ENCODE assay signal across 11 cellular contexts in genomic region chr18:59950215-59950944, GRCh38. TPM values are rescaled to one million over a fixed set of nuclear protein-coding genes. Genes with fewer than 3 reads are reported as not detected.
DNase-seq lines count a peak whose midpoint lies in the region; ATAC-seq, FAIRE-seq and TF ChIP-seq lines count a peak whose summit lies in the region.
"Had no signal": no experiment of that assay in that cellular context is flagged by ENCODE, and none has a peak within 500 bp of the region (broad histone marks: within the 10 kb centered on the region; RNA-seq: fewer than 3 reads in every experiment).

No MANE protein-coding gene starts in this region.

- WGBS in tibial nerve, 2 donors: 59 to 66% methylated on average over 6 of the region's 6 CpGs
- 60 to 72% (median 70%) methylated on average over 6 of the region's 6 CpGs for WGBS in stomach, 5 donors

- no peaks in the 10 kb centered on the region for H3K36me3 ChIP-seq in bronchial epithelial cell (ENCODE audit: control insufficient read depth, insufficient read depth, low read length)
- H3K36me3 ChIP-seq in tibial nerve: no peaks in the 10 kb centered on the region
- no peaks in the 10 kb centered on the region for H3K36me3 ChIP-seq in stomach

- intact Hi-C loops in stomach (cut with DNase I; ENCODE audit: low total_unique reads): no loop called here

- TF ChIP-seq POLR2A in tibial nerve (IDR thresholded peaks at IDR 0.05) (no peak), stomach (IDR thresholded peaks at IDR 0.05) (no peak)

- no peaks in the 10 kb centered on the region for H3K27me3 ChIP-seq in bronchial epithelial cell (ENCODE audit: control insufficient read depth, insufficient read depth, low read length)
- H3K27me3 ChIP-seq in tibial nerve: no peaks in the 10 kb centered on the region
- no peaks in the 10 kb centered on the region for H3K27me3 ChIP-seq in stomach

- TF ChIP-seq CTCF in bronchial epithelial cell (IDR thresholded peaks at IDR 0.05; ENCODE audit: insufficient read depth, low read length, severe bottlenecking) (no peak), tibial nerve (IDR thresholded peaks at IDR 0.05) (no peak), stomach (IDR thresholded peaks at IDR 0.05) (no peak)

- H3K27ac ChIP-seq in tibial nerve (no peak overlapping the region), stomach (no peak overlapping the region)

- FAIRE-seq in GM18507 (lab: Jason Lieb, UNC): peak; percentile 84
- FAIRE-seq in bronchial epithelial cell (lab: Jason Lieb, UNC): no peak

- H3K9me3 ChIP-seq in tibial nerve (no peaks in the 10 kb centered on the region), stomach (no peaks in the 10 kb centered on the region)

- no peak for TF ChIP-seq EP300 in tibial nerve (IDR thresholded peaks at IDR 0.05)
- TF ChIP-seq EP300 in stomach (IDR thresholded peaks at IDR 0.05): no peak

- no peak overlapping the region for H3K4me3 ChIP-seq in Jurkat, Clone E6-1 (ENCODE audit: low read length)
- H3K4me3 ChIP-seq in bronchial epithelial cell (ENCODE audit: low read depth, low read length): no peak overlapping the region
- H3K4me3 ChIP-seq in tibial nerve: no peak overlapping the region
- H3K4me3 ChIP-seq in stomach: no peak overlapping the region

- DNase-seq in GM18507 (ENCODE audit: extremely low spot score, insufficient read length, low read depth) (no peak), bronchial epithelial cell (ENCODE audit: low read depth) (peak; percentile 30), AG08396 (ENCODE audit: low spot score) (no peak), tibial nerve (ENCODE audit: low spot score in 2 of 2) (no peak), stomach (no peak), SKM-1 treated with dmso at 0.1 percent for 144 hours (lab: John Stamatoyannopoulos, UW; ENCODE audit: unreplicated experiment) (no peak)
- DNase-seq in Jurkat, Clone E6-1 (ENCODE audit: low read depth, low spot score): peak; percentile 5
- DNase-seq: foreskin melanocyte, NCI-H1092, T-helper 17 cell had no signal

- peak; percentile 51 for ATAC-seq in GM21381 (IDR thresholded peaks at IDR 0.05; ENCODE audit: unreplicated experiment)
- ATAC-seq: T-helper 17 cell had no signal

- H3K4me1 ChIP-seq in tibial nerve (no peaks in the 10 kb centered on the region), stomach (peaks cover 0 to 6% (median 0%) of the 10 kb centered on the region in 4 donors)

RNA-seq across cellular contexts. Expression of gene PMAIP1, which starts 50.6 kb away (rescaled TPM):
- polyA plus RNA-seq in Jurkat, Clone E6-1 (2012; ENCODE audit: insufficient read depth, insufficient read length): 23.8 TPM
- total RNA-seq in bronchial epithelial cell (12.1 and 16.6 TPM in 2 replicates), tibial nerve (under 1 TPM in 2 of 4 donors, not detected in 2; 0.22 to 0.98 TPM), stomach (1 to 10 TPM in 3 of 5 donors, not detected in 2; 3.1 to 8.3 (median 4.6) TPM)
- 1 to 10 TPM; 2.3 to 4.3 (median 3.2) TPM for polyA plus RNA-seq in stomach

Comparison
In these comparisons a context has a peak if more than half of its experiments do, and no peak if none do; other contexts are left out.
1. DNase-seq: peak in Jurkat, Clone E6-1 (single experiment) and bronchial epithelial cell (single experiment); none in GM18507 (single experiment), AG08396 (single experiment), tibial nerve (0 of 2), stomach (single experiment) and SKM-1 treated with dmso at 0.1 percent for 144 hours (single experiment).